24 cellular contexts compared by ENCODE assay signal in the genomic region with DNA sequence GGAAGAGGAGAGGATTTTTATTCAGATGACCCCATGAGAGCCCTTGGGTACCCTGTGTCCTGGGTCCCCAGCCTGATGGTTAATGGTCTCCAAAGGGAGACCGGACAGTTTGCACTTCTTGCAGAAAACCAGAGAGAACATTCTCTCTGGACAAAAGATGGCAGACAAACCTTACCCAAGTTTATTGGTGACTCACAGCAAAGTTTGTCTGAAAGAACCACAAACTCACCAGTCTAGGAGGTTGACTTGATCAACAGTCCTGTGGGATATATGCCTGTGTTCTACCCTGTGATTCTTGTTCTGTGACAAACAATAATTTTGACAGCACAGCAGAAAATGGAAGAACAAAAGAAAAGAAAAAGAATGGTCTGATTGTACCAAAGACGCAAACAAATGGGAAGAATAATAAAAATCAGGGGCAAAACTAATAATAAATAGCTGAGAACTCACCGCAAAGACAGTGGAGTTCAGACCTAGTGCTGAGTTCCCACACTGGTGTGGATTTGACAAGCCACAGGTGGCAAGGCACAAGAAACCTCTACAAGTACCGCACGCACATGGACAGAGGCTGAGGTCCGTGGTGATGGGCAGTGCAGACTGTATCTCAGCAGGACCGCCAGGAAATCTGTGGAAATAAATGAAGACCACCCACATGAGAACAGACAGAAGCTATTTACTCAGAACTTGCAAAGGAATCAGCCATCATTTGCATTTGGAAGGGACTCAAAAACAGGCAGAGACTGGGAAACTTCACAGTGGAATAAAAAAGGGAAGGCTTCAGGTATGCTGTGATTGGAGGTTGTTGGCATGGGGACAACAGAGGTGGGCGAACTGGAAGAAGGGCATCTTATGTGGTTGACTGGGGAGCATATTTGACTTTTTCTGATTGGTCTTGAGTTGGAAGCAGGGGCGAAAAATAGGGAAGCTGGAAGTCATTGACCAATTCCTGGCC. TPM values are rescaled to one million over a fixed set of nuclear protein-coding genes. Genes with fewer than 3 reads are reported as not detected.
DNase-seq lines count a peak whose midpoint lies in the region; ATAC-seq and TF ChIP-seq lines count a peak whose summit lies in the region.
"Had no signal": no experiment of that assay in that cellular context is flagged by ENCODE, and none has a peak within 500 bp of the region (broad histone marks: within the 10 kb centered on the region; RNA-seq: fewer than 3 reads in every experiment).

No MANE protein-coding gene starts in this region.

- TF ChIP-seq EP300 in SK-N-SH (IDR thresholded peaks at IDR 0.05; ENCODE audit: borderline replicate concordance in 1 of 2, low read depth in 1 of 2, low read length in 1 of 2) = no peak

- TF ChIP-seq RAD21 in SK-N-SH (IDR thresholded peaks at IDR 0.05; ENCODE audit: low read length) = no peak

- TF ChIP-seq POLR2A in GM18505 (IDR thresholded peaks at IDR 0.05; ENCODE audit: borderline replicate concordance, extremely low read depth, insufficient read depth, insufficient read length) = no peak

- H2AFZ ChIP-seq in SK-N-SH (ENCODE audit: low read depth) = no peak overlapping the region
- H2AFZ ChIP-seq in osteoblast (ENCODE audit: low read length) = no peak overlapping the region

- 24% methylated on average over 9 of the region's 9 CpGs for WGBS in SK-N-SH (ENCODE audit: low lambda C conversion rate)

- H3K79me2 ChIP-seq in SK-N-SH (ENCODE audit: insufficient read depth) = no peaks in the 10 kb centered on the region
- no peaks in the 10 kb centered on the region for H3K79me2 ChIP-seq in osteoblast (ENCODE audit: insufficient read depth, low read length)

- H3K27ac ChIP-seq in SK-N-SH (ENCODE audit: low read depth in 2 of 2, low read length in 1 of 2) = no peak overlapping the region
- no peak overlapping the region for H3K27ac ChIP-seq in RWPE1
- H3K27ac ChIP-seq in osteoblast (ENCODE audit: low read depth, low read length) = no peak overlapping the region
- H3K27ac ChIP-seq: 22Rv1, tibial nerve, VCaP had no signal

- no peak for ATAC-seq in SK-N-SH treated with all-trans-retinoic acid at 6 μM for 48 hours
- ATAC-seq in HG03045 (IDR thresholded peaks at IDR 0.05; ENCODE audit: unreplicated experiment) = no peak
- ATAC-seq in GM18505 (IDR thresholded peaks at IDR 0.05; ENCODE audit: unreplicated experiment) = no peak
- ATAC-seq: left colon, Right ventricle myocardium inferior had no signal

- no peaks in the 10 kb centered on the region for H3K9me2 ChIP-seq in SK-N-SH

- H3K4me1 ChIP-seq in SK-N-SH (ENCODE audit: control insufficient read depth in 1 of 2, insufficient read depth in 2 of 2, low read depth in 1 of 2, low read length in 1 of 2) (peaks cover 0 to 5% of the 10 kb centered on the region in 2 experiments; a peak in 1 of 4 replicates), osteoblast (ENCODE audit: insufficient read depth, low read length) (no peaks in the 10 kb centered on the region), BE2C (no peaks in the 10 kb centered on the region)
- H3K4me1 ChIP-seq: tibial nerve had no signal

- no peak overlapping the region for H3K9ac ChIP-seq in SK-N-SH

- H4K20me1 ChIP-seq in SK-N-SH (ENCODE audit: insufficient read depth) = no peaks in the 10 kb centered on the region
- H4K20me1 ChIP-seq in osteoblast (ENCODE audit: insufficient read depth, low read length) = no peaks in the 10 kb centered on the region

- DNase-seq in SK-N-SH (no peak), RWPE1 (ENCODE audit: low spot score) (peak; percentile 21), fibroblast of gingiva (ENCODE audit: low read depth) (peak; percentile 10), osteoblast (ENCODE audit: insufficient read length, low spot score, missing footprints) (no peak), BE2C (no peak)
- DNase-seq: activated CD4-positive, alpha-beta memory T cell treated with anti-CD3 and anti-CD28 coated beads for 36 hours; activated naive CD4-positive, alpha-beta T cell treated with Interleukin-2 at 50 U/mL for 16 hours; CD4-positive, alpha-beta T cell; DMS153; effector CD4-positive, alpha-beta T cell; left colon; midbrain; NCI-H2081; NCI-H510A; stimulated activated naive CD4-positive, alpha-beta T cell had no signal

- CTCF ChIA-PET in SK-N-SH (lab: Yijun Ruan, JAX) (no interaction called here), RWPE1 (lab: Yijun Ruan, JAX) (interaction anchor here (0.6 to 0.7 kb wide), 3 partner anchors 33 to 743 kb away, joined by 3 to 5 read pairs (median 3); no protein-coding TSS in a partner anchor)

- H3F3A ChIP-seq in SK-N-SH (replicated peaks; ENCODE audit: insufficient read depth) = no peaks in the 10 kb centered on the region

- TF ChIP-seq CTCF in SK-N-SH (IDR thresholded peaks at IDR 0.05) (peak; percentile 19; the same call in 1 of the 2 replicates), RWPE1 (conservative IDR thresholded peaks at IDR 0.05; ENCODE audit: low read depth) (no peak), osteoblast (IDR thresholded peaks at IDR 0.05; ENCODE audit: extremely low read depth, low read depth, low read length) (peak; percentile 29), BE2C (IDR thresholded peaks at IDR 0.05; ENCODE audit: low read depth, low read length) (no peak)

- POLR2A ChIA-PET in SK-N-SH (lab: Yijun Ruan, JAX) = no interaction called here
- POLR2A ChIA-PET in RWPE1 (lab: Yijun Ruan, JAX; ENCODE audit: low non-redundant PET) = no interaction called here

- H3K4me2 ChIP-seq in SK-N-SH (no peak overlapping the region), osteoblast (ENCODE audit: insufficient read depth, low read length) (no peak overlapping the region)

- H3K27me3 ChIP-seq in SK-N-SH (ENCODE audit: insufficient read depth) = no peaks in the 10 kb centered on the region
- H3K27me3 ChIP-seq in osteoblast (ENCODE audit: insufficient read depth, low read length) = peaks cover 5% of the 10 kb centered on the region
- peaks cover 7% of the 10 kb centered on the region; the same call in 1 of the 2 replicates for H3K27me3 ChIP-seq in BE2C
- H3K27me3 ChIP-seq: tibial nerve had no signal

- no peaks in the 10 kb centered on the region for H3K36me3 ChIP-seq in SK-N-SH (replicated peaks in 1 of 2; ENCODE audit: control insufficient read depth in 1 of 2, insufficient read depth in 2 of 2, low read length in 1 of 2)
- no peaks in the 10 kb centered on the region for H3K36me3 ChIP-seq in osteoblast (ENCODE audit: insufficient read depth, low read length)
- no peaks in the 10 kb centered on the region for H3K36me3 ChIP-seq in BE2C
- H3K36me3 ChIP-seq: tibial nerve had no signal

- H3K4me3 ChIP-seq in SK-N-SH (ENCODE audit: low read depth in 2 of 2, low read length in 1 of 2) = no peak overlapping the region
- no peak overlapping the region for H3K4me3 ChIP-seq in osteoblast (ENCODE audit: insufficient read depth, low read length)
- H3K4me3 ChIP-seq in BE2C (ENCODE audit: low read depth, low read length) = no peak overlapping the region
- H3K4me3 ChIP-seq: tibial nerve had no signal

- no peaks in the 10 kb centered on the region for H3K9me3 ChIP-seq in SK-N-SH
- H3K9me3 ChIP-seq in osteoblast (ENCODE audit: low read depth, low read length) = no peaks in the 10 kb centered on the region
- H3K9me3 ChIP-seq in BE2C = no peaks in the 10 kb centered on the region
- H3K9me3 ChIP-seq: tibial nerve had no signal

TF ChIP-seq in SK-N-SH, 30 proteins besides CTCF, POLR2A, EP300 and RAD21:
- 0 out of 2 replicates have a peak, but pooled peaks have one; percentile 6 for TF ChIP-seq FOSL2 (IDR thresholded peaks at IDR 0.05; ENCODE audit: borderline replicate concordance, low read depth)
- no peak for TF ChIP-seq ELF1 (IDR thresholded peaks at IDR 0.05)

TF ChIP-seq in SK-N-SH treated with all-trans-retinoic acid at 6 μM for 48 hours, 23 proteins besides CTCF, POLR2A, EP300 and RAD21 (continues in another document):
- no peak for TF ChIP-seq SNAI2 (CRISPR knock-in tag; IDR thresholded peaks at IDR 0.05)
- no peak for TF ChIP-seq ZNF565 (CRISPR knock-in tag; conservative IDR thresholded peaks at IDR 0.05; ENCODE audit: low read depth)
- TF ChIP-seq TCF4 (CRISPR knock-in tag; IDR thresholded peaks at IDR 0.05; ENCODE audit: borderline replicate concordance) = no peak
- no peak for TF ChIP-seq CSDC2 (CRISPR knock-in tag; IDR thresholded peaks at IDR 0.05)
- TF ChIP-seq, protein P1, sequence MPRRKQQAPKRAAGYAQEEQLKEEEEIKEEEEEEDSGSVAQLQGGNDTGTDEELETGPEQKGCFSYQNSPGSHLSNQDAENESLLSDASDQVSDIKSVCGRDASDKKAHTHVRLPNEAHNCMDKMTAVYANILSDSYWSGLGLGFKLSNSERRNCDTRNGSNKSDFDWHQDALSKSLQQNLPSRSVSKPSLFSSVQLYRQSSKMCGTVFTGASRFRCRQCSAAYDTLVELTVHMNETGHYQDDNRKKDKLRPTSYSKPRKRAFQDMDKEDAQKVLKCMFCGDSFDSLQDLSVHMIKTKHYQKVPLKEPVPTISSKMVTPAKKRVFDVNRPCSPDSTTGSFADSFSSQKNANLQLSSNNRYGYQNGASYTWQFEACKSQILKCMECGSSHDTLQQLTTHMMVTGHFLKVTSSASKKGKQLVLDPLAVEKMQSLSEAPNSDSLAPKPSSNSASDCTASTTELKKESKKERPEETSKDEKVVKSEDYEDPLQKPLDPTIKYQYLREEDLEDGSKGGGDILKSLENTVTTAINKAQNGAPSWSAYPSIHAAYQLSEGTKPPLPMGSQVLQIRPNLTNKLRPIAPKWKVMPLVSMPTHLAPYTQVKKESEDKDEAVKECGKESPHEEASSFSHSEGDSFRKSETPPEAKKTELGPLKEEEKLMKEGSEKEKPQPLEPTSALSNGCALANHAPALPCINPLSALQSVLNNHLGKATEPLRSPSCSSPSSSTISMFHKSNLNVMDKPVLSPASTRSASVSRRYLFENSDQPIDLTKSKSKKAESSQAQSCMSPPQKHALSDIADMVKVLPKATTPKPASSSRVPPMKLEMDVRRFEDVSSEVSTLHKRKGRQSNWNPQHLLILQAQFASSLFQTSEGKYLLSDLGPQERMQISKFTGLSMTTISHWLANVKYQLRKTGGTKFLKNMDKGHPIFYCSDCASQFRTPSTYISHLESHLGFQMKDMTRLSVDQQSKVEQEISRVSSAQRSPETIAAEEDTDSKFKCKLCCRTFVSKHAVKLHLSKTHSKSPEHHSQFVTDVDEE (CRISPR knock-in tag; IDR thresholded peaks at IDR 0.05) = no peak
- TF ChIP-seq, protein P2, sequence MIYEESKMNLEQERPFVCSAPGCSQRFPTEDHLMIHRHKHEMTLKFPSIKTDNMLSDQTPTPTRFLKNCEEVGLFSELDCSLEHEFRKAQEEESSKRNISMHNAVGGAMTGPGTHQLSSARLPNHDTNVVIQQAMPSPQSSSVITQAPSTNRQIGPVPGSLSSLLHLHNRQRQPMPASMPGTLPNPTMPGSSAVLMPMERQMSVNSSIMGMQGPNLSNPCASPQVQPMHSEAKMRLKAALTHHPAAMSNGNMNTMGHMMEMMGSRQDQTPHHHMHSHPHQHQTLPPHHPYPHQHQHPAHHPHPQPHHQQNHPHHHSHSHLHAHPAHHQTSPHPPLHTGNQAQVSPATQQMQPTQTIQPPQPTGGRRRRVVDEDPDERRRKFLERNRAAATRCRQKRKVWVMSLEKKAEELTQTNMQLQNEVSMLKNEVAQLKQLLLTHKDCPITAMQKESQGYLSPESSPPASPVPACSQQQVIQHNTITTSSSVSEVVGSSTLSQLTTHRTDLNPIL (CRISPR knock-in tag; IDR thresholded peaks at IDR 0.05; ENCODE audit: low read depth) = no peak

RNA-seq across cellular contexts. Expression of a gene that starts 12.5 kb away (rescaled TPM):
- polyA plus RNA-seq in SK-N-SH (2012; rRNA removed) = 1.0 and 1.5 TPM in 2 replicates
- polyA plus RNA-seq in SK-N-SH (2012; cell fraction: cytosol; rRNA removed) = 0.26 and 0.85 TPM in 2 replicates
- polyA plus RNA-seq in SK-N-SH (2012; cell fraction: nucleus; rRNA removed) = 1.2 and 1.3 TPM in 2 replicates
- total RNA-seq in osteoblast = not detected in 2 replicates
- polyA plus RNA-seq in BE2C (2012; ENCODE audit: insufficient read depth, insufficient read length, low read depth) = not detected
- total RNA-seq: activated CD4-positive, alpha-beta memory T cell treated with anti-CD3 and anti-CD28 coated beads for 36 hours; CD4-positive, alpha-beta T cell; T-helper 1 cell treated with Interleukin-12 subunit alpha and Interleukin-12 subunit beta and Interleukin-4 antibody, amounts not matched to agents 30 ng/mL and 1 ng/mL, for 36 hours had no signal
- polyA plus RNA-seq: IgD-negative memory B cell had no signal

Comparison
In these comparisons a context has a peak if more than half of its experiments do, and no peak if none do; other contexts are left out.
1. DNase-seq: peak in RWPE1 (single experiment) and fibroblast of gingiva (single experiment); none in SK-N-SH (single experiment), osteoblast (single experiment) and BE2C (single experiment).
2. CTCF ChIP-seq: peak in SK-N-SH (single experiment) and osteoblast (single experiment); none in RWPE1 (single experiment) and BE2C (single experiment).